Comparison of ENCODE assay signal across 2 cellular contexts in the genomic region with DNA sequence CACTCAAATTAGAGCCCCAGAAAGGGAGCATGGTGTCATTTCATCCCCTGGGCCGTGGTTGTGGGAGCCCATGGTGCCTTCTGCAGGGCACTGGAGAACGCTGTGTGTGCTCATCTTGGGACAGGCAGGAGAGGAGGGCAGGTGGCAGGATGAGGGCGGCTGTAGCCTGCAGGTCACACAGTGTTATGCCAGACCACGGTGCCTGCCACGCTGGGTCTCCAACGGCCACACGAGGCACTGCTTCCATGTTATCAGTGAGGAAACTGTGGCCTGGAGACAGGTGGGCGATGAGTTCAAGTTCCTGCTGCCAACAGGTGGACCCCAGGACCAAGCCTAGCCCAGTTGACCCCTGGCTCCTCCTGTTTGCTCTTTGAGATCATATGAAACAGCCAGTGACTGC.
TF ChIP-seq lines count a peak whose summit lies in the region.

No MANE protein-coding gene starts in this region.

TF ChIP-seq in HCT116, 20 proteins besides CTCF, POLR2A, EP300 and RAD21:
- TF ChIP-seq SRF (IDR thresholded peaks at IDR 0.05; ENCODE audit: low read depth) (no peak), POLR2AphosphoS5 (IDR thresholded peaks at IDR 0.05; ENCODE audit: low read depth, low read length) (no peak), SP1 (IDR thresholded peaks at IDR 0.05; ENCODE audit: low read depth) (no peak), EZH2phosphoT487 (IDR thresholded peaks at IDR 0.05; ENCODE audit: borderline replicate concordance) (no peak), CBX3 (IDR thresholded peaks at IDR 0.05; ENCODE audit: low read depth) (no peak), ELF1 (IDR thresholded peaks at IDR 0.05; ENCODE audit: borderline replicate concordance, low read depth) (no peak)
- TF ChIP-seq, protein P1, sequence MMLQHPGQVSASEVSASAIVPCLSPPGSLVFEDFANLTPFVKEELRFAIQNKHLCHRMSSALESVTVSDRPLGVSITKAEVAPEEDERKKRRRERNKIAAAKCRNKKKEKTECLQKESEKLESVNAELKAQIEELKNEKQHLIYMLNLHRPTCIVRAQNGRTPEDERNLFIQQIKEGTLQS (IDR thresholded peaks at IDR 0.05) = no peak

TF ChIP-seq in GM12878, 131 proteins besides CTCF, POLR2A, EP300 and RAD21:
- TF ChIP-seq SMAD5 (IDR thresholded peaks at IDR 0.05; ENCODE audit: low read depth) (no peak), MEF2A (IDR thresholded peaks at IDR 0.05; ENCODE audit: insufficient read depth, low read depth, low read length) (no peak), ZBTB11 (CRISPR knock-in tag; IDR thresholded peaks at IDR 0.05) (no peak), CREM (IDR thresholded peaks at IDR 0.05; ENCODE audit: low read depth) (no peak), POLR2AphosphoS5 (IDR thresholded peaks at IDR 0.05; ENCODE audit: low read length) (no peak), TBL1XR1 (IDR thresholded peaks at IDR 0.05; ENCODE audit: low read depth, low read length) (no peak), IKZF1 (conservative IDR thresholded peaks at IDR 0.05) (no peak), RFX5 (IDR thresholded peaks at IDR 0.05; ENCODE audit: low read depth, low read length) (no peak), JUNB (IDR thresholded peaks at IDR 0.05) (no peak), JUND (IDR thresholded peaks at IDR 0.05; ENCODE audit: low read depth, low read length) (no peak), CEBPB (IDR thresholded peaks at IDR 0.05; ENCODE audit: borderline replicate concordance in 1 of 2, low read depth in 2 of 2, low read length in 2 of 2) (no peak), IKZF2 (IDR thresholded peaks at IDR 0.05) (no peak), ASH2L (IDR thresholded peaks at IDR 0.05; ENCODE audit: borderline replicate concordance, low read depth) (no peak), SRF (IDR thresholded peaks at IDR 0.05; ENCODE audit: low read depth in 2 of 2, low read length in 2 of 2) (no peak), MYB (IDR thresholded peaks at IDR 0.05; ENCODE audit: borderline replicate concordance, low read depth, low read length) (no peak), ETV6 (conservative IDR thresholded peaks at IDR 0.05 in 1 of 2, IDR thresholded peaks at IDR 0.05 in 1 of 2; ENCODE audit: borderline replicate concordance in 1 of 2, low read depth in 1 of 2) (no peak), ZNF24 (IDR thresholded peaks at IDR 0.05) (no peak), ELK1 (IDR thresholded peaks at IDR 0.05; ENCODE audit: low read depth, low read length) (no peak), TCF12 (IDR thresholded peaks at IDR 0.05; ENCODE audit: low read depth, low read length) (no peak)
- TF ChIP-seq, protein P2, sequence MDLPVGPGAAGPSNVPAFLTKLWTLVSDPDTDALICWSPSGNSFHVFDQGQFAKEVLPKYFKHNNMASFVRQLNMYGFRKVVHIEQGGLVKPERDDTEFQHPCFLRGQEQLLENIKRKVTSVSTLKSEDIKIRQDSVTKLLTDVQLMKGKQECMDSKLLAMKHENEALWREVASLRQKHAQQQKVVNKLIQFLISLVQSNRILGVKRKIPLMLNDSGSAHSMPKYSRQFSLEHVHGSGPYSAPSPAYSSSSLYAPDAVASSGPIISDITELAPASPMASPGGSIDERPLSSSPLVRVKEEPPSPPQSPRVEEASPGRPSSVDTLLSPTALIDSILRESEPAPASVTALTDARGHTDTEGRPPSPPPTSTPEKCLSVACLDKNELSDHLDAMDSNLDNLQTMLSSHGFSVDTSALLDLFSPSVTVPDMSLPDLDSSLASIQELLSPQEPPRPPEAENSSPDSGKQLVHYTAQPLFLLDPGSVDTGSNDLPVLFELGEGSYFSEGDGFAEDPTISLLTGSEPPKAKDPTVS (IDR thresholded peaks at IDR 0.05; ENCODE audit: low read depth, low read length) = no peak
